In the genomic region with DNA sequence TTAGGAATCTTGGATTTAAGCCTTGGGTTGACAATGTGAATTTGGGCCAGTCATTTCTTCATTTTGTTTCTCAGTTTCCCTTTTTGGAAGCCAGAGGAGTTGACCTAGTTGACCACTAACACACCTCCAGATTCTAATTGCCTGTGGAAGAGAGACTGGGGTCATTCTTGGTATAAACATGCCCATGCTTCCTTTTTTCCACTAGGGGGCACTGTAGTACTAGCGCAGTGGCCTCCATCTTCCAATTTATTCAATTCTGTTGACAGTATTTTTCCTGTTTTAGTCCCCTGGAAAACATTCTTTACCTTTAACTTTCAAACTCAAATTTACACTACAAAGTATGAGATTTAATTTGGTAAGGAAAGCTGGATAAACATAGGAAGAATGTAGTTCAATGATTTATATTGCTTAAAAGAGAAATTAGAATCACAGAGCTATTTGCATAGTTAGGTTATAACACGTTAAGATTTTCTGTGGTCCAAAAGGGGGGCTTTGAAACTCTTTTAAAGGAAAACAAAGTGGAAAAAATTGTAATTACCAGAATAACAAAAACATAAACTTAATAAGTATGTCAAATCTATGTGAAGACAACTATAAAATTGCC, we compare ENCODE assay signal across 1 cellular context.
TF ChIP-seq lines count a peak whose summit lies in the region.

No MANE protein-coding gene starts in this region.

TF ChIP-seq in endothelial cell of umbilical vein, 7 proteins besides CTCF, POLR2A, EP300 and RAD21 (continued from another document):
- no peak for TF ChIP-seq JUN (IDR thresholded peaks at IDR 0.05; ENCODE audit: borderline replicate concordance, insufficient read depth, insufficient read length, low read depth)
